Comparison of ENCODE assay signal across 17 cellular contexts in the genomic region with DNA sequence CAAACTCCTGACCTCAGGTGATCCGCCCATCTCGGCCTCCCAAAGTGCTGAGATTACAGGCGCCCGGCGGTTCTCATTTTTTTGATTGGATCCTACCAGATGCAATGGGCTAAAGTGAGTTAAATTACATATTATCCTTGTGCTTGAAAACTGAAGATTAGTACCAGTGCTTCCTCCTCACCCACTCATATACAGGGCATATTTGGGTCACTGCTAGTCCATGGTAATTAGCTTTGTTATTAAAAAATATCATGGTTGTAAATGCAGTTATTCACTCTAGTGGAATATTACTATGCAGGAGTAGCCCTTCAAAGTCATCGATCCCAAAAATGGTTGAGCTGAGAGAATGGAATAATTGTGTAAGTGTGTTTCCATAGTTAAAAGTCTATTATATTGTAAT. TPM values are rescaled to one million over a fixed set of nuclear protein-coding genes. Genes with fewer than 3 reads are reported as not detected.
DNase-seq lines count a peak whose midpoint lies in the region; ATAC-seq lines count a peak whose summit lies in the region.
"Had no signal": no experiment of that assay in that cellular context is flagged by ENCODE, and none has a peak within 500 bp of the region (broad histone marks: within the 10 kb centered on the region; RNA-seq: fewer than 3 reads in every experiment).

No MANE protein-coding gene starts in this region.

- no peak for DNase-seq in effector memory CD8-positive, alpha-beta T cell
- DNase-seq in Right ventricle myocardium superior: no peak
- no peak for DNase-seq in stimulated activated CD4-positive, alpha-beta T cell treated with anti-CD3 and anti-CD28 coated beads, Interleukin-4, amount 100 ng/mL, for 24 hours
- DNase-seq: adrenal gland; esophagus squamous epithelium; glutamatergic neuron; NCI-H1436; NCI-H345; pancreas; stimulated activated CD4-positive, alpha-beta T cell treated with anti-CD3 and anti-CD28 coated beads, Interleukin-4, amount 100 ng/mL, for 1 hour; stimulated activated CD8-positive, alpha-beta memory T cell treated with anti-CD3 and anti-CD28 coated beads, Interleukin-4, amount 100 ng/mL, for 48 hours; transverse colon had no signal

- peak overlapping the region; percentile 32 to 88 for H3K27ac Mint-ChIP-seq in effector memory CD8-positive, alpha-beta T cell

- H3K4me3 Mint-ChIP-seq in effector memory CD8-positive, alpha-beta T cell: peak overlapping the region in 1 of 2 donors; percentile 43

- H3K27me3 Mint-ChIP-seq in effector memory CD8-positive, alpha-beta T cell: no peaks in the 10 kb centered on the region

- intact Hi-C loops in Right ventricle myocardium superior (cut with DNase I): no loop called here

- peaks cover 44 to 70% of the 10 kb centered on the region in 2 donors for H3K4me1 Mint-ChIP-seq in effector memory CD8-positive, alpha-beta T cell (ENCODE audit: low read depth in 2 of 2)

- ATAC-seq in GM18517 (IDR thresholded peaks at IDR 0.05; ENCODE audit: unreplicated experiment) (peak; percentile 16), GM19372 (IDR thresholded peaks at IDR 0.05; ENCODE audit: low read depth, unreplicated experiment) (peak; percentile 6), HG03045 (IDR thresholded peaks at IDR 0.05; ENCODE audit: unreplicated experiment) (peak; percentile 3), HG03565 (IDR thresholded peaks at IDR 0.05; ENCODE audit: unreplicated experiment) (no peak), Right ventricle myocardium superior (ENCODE audit: poor library complexity) (no peak)
- ATAC-seq in effector memory CD8-positive, alpha-beta T cell (replicated peaks): no peak
- ATAC-seq: HCT116, pancreas had no signal

- no peaks in the 10 kb centered on the region for H3K9me3 Mint-ChIP-seq in effector memory CD8-positive, alpha-beta T cell

- H3K36me3 Mint-ChIP-seq in effector memory CD8-positive, alpha-beta T cell (ENCODE audit: insufficient read depth): peaks cover 35% of the 10 kb centered on the region

RNA-seq across cellular contexts. Expression of a gene that starts 26.5 kb away (rescaled TPM):
- total RNA-seq in Right ventricle myocardium superior: 29.4 TPM

Comparison
In these comparisons a context has a peak if more than half of its experiments do, and no peak if none do; other contexts are left out.
1. ATAC-seq: peak in GM18517 (single experiment), GM19372 (single experiment) and HG03045 (single experiment); none in effector memory CD8-positive, alpha-beta T cell (single experiment), HG03565 (single experiment) and Right ventricle myocardium superior (single experiment).